8 cellular contexts compared by ENCODE assay signal in the genomic region with DNA sequence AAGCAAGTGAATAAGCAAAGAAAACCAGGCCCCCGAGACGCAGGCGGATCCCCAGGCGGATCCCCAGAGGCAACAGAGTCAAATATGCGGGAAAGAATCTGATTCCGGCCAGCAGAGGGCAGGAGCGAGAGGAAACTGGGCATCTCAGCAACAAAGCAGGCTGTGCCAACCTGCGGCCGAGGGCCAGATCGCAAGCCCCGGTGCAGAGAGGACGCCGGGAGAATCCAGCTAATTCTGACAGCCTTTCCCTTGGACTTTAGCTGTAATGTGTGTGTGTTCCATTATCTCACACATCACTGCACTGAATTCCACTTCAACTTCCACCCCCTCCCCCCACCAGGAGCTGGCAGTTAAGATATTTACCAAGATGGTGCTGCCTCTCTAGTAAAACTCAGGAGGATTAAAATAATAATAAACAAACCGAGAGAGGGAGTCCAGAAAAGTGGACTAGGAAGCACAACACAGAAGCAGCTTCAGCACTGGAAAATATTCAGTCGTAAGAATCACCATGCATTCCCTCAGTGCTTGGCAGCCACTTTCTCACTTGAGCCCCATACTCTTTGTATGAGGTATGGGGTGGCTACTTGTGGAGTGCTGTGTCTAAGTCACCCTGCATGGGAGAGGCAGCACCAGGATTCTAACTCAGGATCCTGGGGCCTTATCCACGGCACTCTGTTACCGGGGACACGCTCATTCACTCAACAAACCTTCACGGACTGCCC.
DNase-seq lines count a peak whose midpoint lies in the region; ATAC-seq and TF ChIP-seq lines count a peak whose summit lies in the region.

No MANE protein-coding gene starts in this region.

- peaks cover 0 to 5% of the 10 kb centered on the region in 2 experiments for H3K4me1 ChIP-seq in neutrophil (ENCODE audit: control insufficient read depth in 1 of 2, insufficient read depth in 1 of 2, low read depth in 1 of 2, low read length in 1 of 2)

- H3K27ac ChIP-seq in neutrophil, result no peak overlapping the region

- no peaks in the 10 kb centered on the region for H3K36me3 ChIP-seq in neutrophil

- peak; percentile 78 for TF ChIP-seq CTCF in GM10266 (IDR thresholded peaks at IDR 0.05; ENCODE audit: control insufficient read depth, insufficient read depth, low read depth, missing control alignments)
- TF ChIP-seq CTCF in LNCaP clone FGC (IDR thresholded peaks at IDR 0.05; ENCODE audit: control insufficient read depth, extremely low read depth, insufficient read depth), result peak; percentile 80
- peak; percentile 78 for TF ChIP-seq CTCF in fibroblast of villous mesenchyme (IDR thresholded peaks at IDR 0.05; ENCODE audit: insufficient read depth, low read depth, low read length)
- TF ChIP-seq CTCF in neutrophil (IDR thresholded peaks at IDR 0.05), result peak; percentile 28

- no peak for ATAC-seq in GM19463 (IDR thresholded peaks at IDR 0.05; ENCODE audit: unreplicated experiment)

- peaks cover 15% of the 10 kb centered on the region for H3K27me3 ChIP-seq in neutrophil

- H3K4me3 ChIP-seq in LNCaP clone FGC (ENCODE audit: low read depth, low read length) (peak overlapping the region; percentile 11; the same call in 1 of the 2 replicates), fibroblast of villous mesenchyme (ENCODE audit: low read depth, low read length) (no peak overlapping the region), neutrophil (ENCODE audit: low read depth in 1 of 2, low read length in 1 of 2) (no peak overlapping the region)

- peak; percentile 46 for DNase-seq in GM10266 (ENCODE audit: extremely low spot score)
- DNase-seq in LNCaP clone FGC (ENCODE audit: low read depth), result peak; percentile 71
- DNase-seq in RPMI8226, result peak; percentile 90
- peak; percentile 71 for DNase-seq in activated T-helper 9 cell treated with anti-CD3 and anti-CD28 coated beads, Interleukin-2, amount 50 U/mL, for 16 hours (ENCODE audit: low read depth)
- peak; percentile 82 for DNase-seq in fibroblast of villous mesenchyme (ENCODE audit: low read depth)
- peak; percentile 83 for DNase-seq in stromal cell of bone marrow (ENCODE audit: low read depth)

- H3K9me3 ChIP-seq in neutrophil, result no peaks in the 10 kb centered on the region

Comparison
In these comparisons a context has a peak if more than half of its experiments do, and no peak if none do; other contexts are left out.
1. CTCF ChIP-seq: peak in every context shown above with its lines; median percentile 80 in LNCaP clone FGC; 78 in GM10266; 78 in fibroblast of villous mesenchyme; 28 in neutrophil.